9 cellular contexts compared by ENCODE assay signal in genomic region chrX:19373034-19373891, GRCh38. TPM values are rescaled to one million over a fixed set of nuclear protein-coding genes. Genes with fewer than 3 reads are reported as not detected.
DNase-seq lines count a peak whose midpoint lies in the region; ATAC-seq lines count a peak whose summit lies in the region.
"Had no signal": no experiment of that assay in that cellular context is flagged by ENCODE, and none has a peak within 500 bp of the region (broad histone marks: within the 10 kb centered on the region; RNA-seq: fewer than 3 reads in every experiment).

No MANE protein-coding gene starts in this region.

- CTCF ChIA-PET in activated CD4-positive, alpha-beta T cell treated with anti-CD3 and anti-CD28 coated beads for 36 hours (lab: Charles Lee): interaction anchor here (1.5 to 1.8 kb wide), 2 partner anchors 12 to 158 kb away, joined by 6 to 17 read pairs; no protein-coding TSS in a partner anchor

- H3K36me3 Mint-ChIP-seq in activated CD4-positive, alpha-beta T cell treated with anti-CD3 and anti-CD28 coated beads for 36 hours (ENCODE audit: low read depth): no peaks in the 10 kb centered on the region
- H3K36me3 Mint-ChIP-seq in activated naive CD8-positive, alpha-beta T cell treated with anti-CD3 and anti-CD28 coated beads for 36 hours: no peaks in the 10 kb centered on the region

- POLR2A ChIA-PET in activated CD4-positive, alpha-beta T cell treated with anti-CD3 and anti-CD28 coated beads for 36 hours (lab: Charles Lee): no interaction called here

- ATAC-seq in activated CD4-positive, alpha-beta T cell treated with anti-CD3 and anti-CD28 coated beads for 36 hours: no peak
- no peak for ATAC-seq in HG03354 (IDR thresholded peaks at IDR 0.05; ENCODE audit: poor library complexity, severe bottlenecking, unreplicated experiment)

- intact Hi-C loops in activated CD4-positive, alpha-beta T cell treated with anti-CD3 and anti-CD28 coated beads for 36 hours (cut with DNase I, micrococcal nuclease): loop anchor here (2.0 to 5.0 kb wide), 5 partner anchors 159 to 534 kb away; partner anchors contain the start of gene SH3KBP1 (in 1 of the 2)

- no peaks in the 10 kb centered on the region for H3K9me3 ChIP-seq in stomach smooth muscle (ENCODE audit: control insufficient read depth in 2 of 2, low read length in 2 of 2)

- no peaks in the 10 kb centered on the region for H3K27me3 Mint-ChIP-seq in activated CD4-positive, alpha-beta T cell treated with anti-CD3 and anti-CD28 coated beads for 36 hours
- no peaks in the 10 kb centered on the region for H3K27me3 Mint-ChIP-seq in activated naive CD8-positive, alpha-beta T cell treated with anti-CD3 and anti-CD28 coated beads for 36 hours

- DNase-seq in activated CD4-positive, alpha-beta T cell treated with anti-CD3 and anti-CD28 coated beads for 36 hours: no peak
- no peak for DNase-seq in activated CD4-positive, alpha-beta T cell treated with anti-CD3 and anti-CD28 coated beads for 48 hours
- DNase-seq in activated naive CD8-positive, alpha-beta T cell treated with anti-CD3 and anti-CD28 coated beads for 36 hours: no peak
- DNase-seq in left kidney (ENCODE audit: low read depth, low spot score): peak; percentile 64
- no peak for DNase-seq in mucosa of gallbladder (ENCODE audit: low spot score)
- DNase-seq in DMS114 treated with DMSO at 0.1 percent for 48 hours (lab: John Stamatoyannopoulos, UW; ENCODE audit: unreplicated experiment): no peak
- DNase-seq: activated effector memory CD4-positive, alpha-beta T cell treated with Interleukin-2 at 50 U/mL for 16 hours had no signal

- H3K27ac Mint-ChIP-seq in activated CD4-positive, alpha-beta T cell treated with anti-CD3 and anti-CD28 coated beads for 36 hours: no peak overlapping the region
- no peak overlapping the region for H3K27ac Mint-ChIP-seq in activated naive CD8-positive, alpha-beta T cell treated with anti-CD3 and anti-CD28 coated beads for 36 hours

- H3K4me1 ChIP-seq in stomach smooth muscle (ENCODE audit: control insufficient read depth, insufficient read depth, low read length): peaks cover 2% of the 10 kb centered on the region

- H3K4me1 Mint-ChIP-seq in activated CD4-positive, alpha-beta T cell treated with anti-CD3 and anti-CD28 coated beads for 36 hours: peaks cover 5% of the 10 kb centered on the region
- H3K4me1 Mint-ChIP-seq in activated naive CD8-positive, alpha-beta T cell treated with anti-CD3 and anti-CD28 coated beads for 36 hours: peaks cover 3% of the 10 kb centered on the region

- H3K27me3 ChIP-seq in stomach smooth muscle (ENCODE audit: control insufficient read depth in 1 of 2, insufficient read depth in 2 of 2, low read length in 2 of 2): peaks cover 0 to 14% of the 10 kb centered on the region in 2 donors

- no peak overlapping the region for H3K9ac ChIP-seq in stomach smooth muscle (ENCODE audit: low read length in 2 of 2)

- H3K27ac ChIP-seq in stomach smooth muscle (ENCODE audit: low read length): no peak overlapping the region

- peak overlapping the region; percentile 69 for H3K4me3 Mint-ChIP-seq in activated CD4-positive, alpha-beta T cell treated with anti-CD3 and anti-CD28 coated beads for 36 hours
- H3K4me3 Mint-ChIP-seq in activated naive CD8-positive, alpha-beta T cell treated with anti-CD3 and anti-CD28 coated beads for 36 hours: peak overlapping the region; percentile 29

- H3K9me3 Mint-ChIP-seq in activated CD4-positive, alpha-beta T cell treated with anti-CD3 and anti-CD28 coated beads for 36 hours (ENCODE audit: low read depth): no peaks in the 10 kb centered on the region
- H3K9me3 Mint-ChIP-seq in activated naive CD8-positive, alpha-beta T cell treated with anti-CD3 and anti-CD28 coated beads for 36 hours: no peaks in the 10 kb centered on the region

- H3K36me3 ChIP-seq in stomach smooth muscle (ENCODE audit: control insufficient read depth in 2 of 2, insufficient read depth in 2 of 2, low read length in 2 of 2): no peaks in the 10 kb centered on the region

- peak overlapping the region; percentile 57 to 76 for H3K4me3 ChIP-seq in stomach smooth muscle (ENCODE audit: low read length in 2 of 2)

RNA-seq across cellular contexts. Expression of gene PDHA1, which starts 29.5 kb away (rescaled TPM):
- total RNA-seq in activated CD4-positive, alpha-beta T cell treated with anti-CD3 and anti-CD28 coated beads for 36 hours: 100 to 1,000 TPM; 204 to 217 TPM
- total RNA-seq in activated naive CD8-positive, alpha-beta T cell treated with anti-CD3 and anti-CD28 coated beads for 36 hours: 100 to 1,000 TPM; 286 to 288 TPM
- 164 TPM for total RNA-seq in mucosa of gallbladder
